In the genomic region with DNA sequence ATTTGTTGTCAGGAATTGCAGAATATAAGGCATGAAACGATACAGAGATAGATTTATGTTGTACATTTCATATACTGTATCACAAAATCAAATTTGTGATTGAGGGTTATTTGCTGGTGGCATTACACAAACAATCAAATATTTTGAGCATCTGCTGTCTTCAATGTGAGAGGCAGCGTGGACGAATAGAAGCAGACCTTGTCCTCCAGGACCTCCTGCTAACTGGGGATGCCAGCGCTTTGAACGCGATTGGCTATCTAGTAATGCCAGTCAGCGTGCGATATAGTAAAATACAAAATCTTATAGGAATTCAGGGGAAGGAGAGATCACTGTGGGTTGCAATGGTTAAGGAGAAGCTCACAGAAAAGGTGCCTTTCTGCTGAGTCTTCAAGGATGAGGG, we compare ENCODE assay signal across 8 cellular contexts. TPM values are rescaled to one million over a fixed set of nuclear protein-coding genes. Genes with fewer than 3 reads are reported as not detected.
A peak's percentile ranks its signal among the peaks of the same experiment; 100 is the strongest.
DNase-seq lines count a peak whose midpoint lies in the region; ATAC-seq and TF ChIP-seq lines count a peak whose summit lies in the region.

No MANE protein-coding gene starts in this region.

- intact Hi-C loops in esophagus squamous epithelium (cut with DNase I) (no loop called here), psoas muscle (cut with DNase I) (no loop called here)

- TF ChIP-seq POLR2A in esophagus squamous epithelium (IDR thresholded peaks at IDR 0.05), result no peak

- peaks cover 15% of the 10 kb centered on the region for H3K36me3 ChIP-seq in SJSA1
- H3K36me3 ChIP-seq in esophagus squamous epithelium, result peaks cover 0 to 33% (median 4%) of the 10 kb centered on the region in 3 donors
- H3K36me3 ChIP-seq in psoas muscle (ENCODE audit: insufficient read depth in 1 of 2, low read depth in 1 of 2), result peaks cover 5 to 27% of the 10 kb centered on the region in 2 donors

- H3K27me3 ChIP-seq in SJSA1 (replicated peaks) (no peaks in the 10 kb centered on the region), esophagus squamous epithelium (peaks cover 0 to 5% (median 0%) of the 10 kb centered on the region in 4 donors), psoas muscle (ENCODE audit: insufficient read depth in 3 of 3, low read length in 2 of 3) (no peaks in the 10 kb centered on the region)

- H3K4me1 ChIP-seq in SJSA1 (replicated peaks) (no peaks in the 10 kb centered on the region), esophagus squamous epithelium (peaks cover 8 to 43% (median 14%) of the 10 kb centered on the region in 3 donors), psoas muscle (peaks cover 37% of the 10 kb centered on the region)

- ATAC-seq in psoas muscle, result no peak
- no peak for ATAC-seq in HG02610 (IDR thresholded peaks at IDR 0.05; ENCODE audit: unreplicated experiment)
- no peak for ATAC-seq in GM21717 (IDR thresholded peaks at IDR 0.05; ENCODE audit: unreplicated experiment)

- H3K27ac ChIP-seq in SJSA1 (no peak overlapping the region), esophagus squamous epithelium (peak overlapping the region in 3 of 4 donors; percentile 63 to 93 (median 88)), psoas muscle (peak overlapping the region; percentile 93)

- WGBS in esophagus squamous epithelium, 2 donors, result 70 to 72% methylated on average over 8 of the region's 8 CpGs
- WGBS in psoas muscle, 3 donors, result 48 to 66% (median 51%) methylated on average over 8 of the region's 8 CpGs

- H3K9me3 ChIP-seq in SJSA1 (replicated peaks), result no peaks in the 10 kb centered on the region
- H3K9me3 ChIP-seq in esophagus squamous epithelium, result no peaks in the 10 kb centered on the region
- no peaks in the 10 kb centered on the region for H3K9me3 ChIP-seq in psoas muscle

- H3K4me3 ChIP-seq in GM12864 (ENCODE audit: low read depth, low read length) (peak overlapping the region; percentile 89; the same call in 1 of the 2 replicates), SJSA1 (peak overlapping the region; percentile 83), esophagus squamous epithelium (peak overlapping the region; percentile 79 to 95 (median 90)), psoas muscle (peak overlapping the region; percentile 96)

- DNase-seq in GM12864 (ENCODE audit: low read depth) (no peak), SJSA1 (ENCODE audit: low read depth in 1 of 2, low spot score in 2 of 2) (no peak), esophagus squamous epithelium (lab: John Stamatoyannopoulos, UW) (no peak), psoas muscle (no peak), NCI-H345 (lab: John Stamatoyannopoulos, UW) (no peak), KG1 (lab: John Stamatoyannopoulos, UW) (no peak)

- TF ChIP-seq CTCF in GM12864 (IDR thresholded peaks at IDR 0.05; ENCODE audit: low read depth, low read length, missing control alignments), result no peak
- TF ChIP-seq CTCF in esophagus squamous epithelium (IDR thresholded peaks at IDR 0.05), result no peak
- TF ChIP-seq CTCF in psoas muscle (IDR thresholded peaks at IDR 0.05), result no peak

RNA-seq across cellular contexts. Expression of a gene that starts 0.6 kb away (rescaled TPM):
- 50.2 and 68.9 TPM in 2 replicates for total RNA-seq in SJSA1 (2014; rRNA removed; shearing (Covaris generic))
- total RNA-seq in esophagus squamous epithelium, result 10 to 100 TPM; 38.0 to 75.0 (median 52.1) TPM
- total RNA-seq in psoas muscle, result 10 to 100 TPM; 32.6 to 48.3 (median 37.3) TPM
- polyA plus RNA-seq in psoas muscle, result 10 to 100 TPM; 21.4 to 66.2 (median 24.7) TPM
